23 cellular contexts compared by ENCODE assay signal in genomic region chr1:175866776-175867175, GRCh38.
"Had no signal": no experiment of that assay in that cellular context is flagged by ENCODE, and none has a peak within 500 bp of the region (broad histone marks: within the 10 kb centered on the region; RNA-seq: fewer than 3 reads in every experiment).

No MANE protein-coding gene starts in this region.

- H3K9me3 ChIP-seq: heart left ventricle, left ventricle myocardium inferior, neutrophil, ovary, psoas muscle, right atrium auricular region, suprapubic skin, transverse colon had no signal

- H3K9me3 Mint-ChIP-seq: activated B cell treated with CpG ODN at 0.5 μM for 24 hours; activated naive CD8-positive, alpha-beta T cell treated with anti-CD3 and anti-CD28 coated beads for 36 hours; activated T-cell treated with anti-CD3 and anti-CD28 coated beads, Interleukin-2, amount 50 U/mL, for 4 hours; activated T-helper 2 cell treated with anti-CD3 and anti-CD28 coated beads, Interferon-gamma antibody, Interleukin-2, Interleukin-4, amounts not matched to agents 10 μg/mL and 5 μg/mL and 100 μg/mL, durations not matched to agents 14 hours and 24 hours and 36 hours; nephron; stimulated activated naive CD8-positive, alpha-beta T cell treated with anti-CD3 and anti-CD28 coated beads, Interleukin-15, Interleukin-2, amounts not matched to agents 100 ng/mL and 50 ng/mL, for 24 hours; T-helper 1 cell treated with Interleukin-12 subunit alpha and Interleukin-12 subunit beta and Interleukin-4 antibody, amounts not matched to agents 30 μg/mL and 1 μg/mL, for 36 hours had no signal

- H3K27me3 Mint-ChIP-seq: activated CD4-positive, alpha-beta T cell treated with anti-CD3 and anti-CD28 coated beads for 36 hours; activated naive CD8-positive, alpha-beta T cell treated with anti-CD3 and anti-CD28 coated beads for 36 hours had no signal

- H3K36me3 Mint-ChIP-seq: activated naive CD8-positive, alpha-beta T cell treated with anti-CD3 and anti-CD28 coated beads for 36 hours had no signal

- H3K4me1 Mint-ChIP-seq: activated B cell treated with CpG ODN at 0.5 μM for 24 hours; activated CD4-positive, alpha-beta T cell treated with anti-CD3 and anti-CD28 coated beads for 36 hours; activated naive CD8-positive, alpha-beta T cell treated with anti-CD3 and anti-CD28 coated beads for 36 hours had no signal

- DNase-seq: activated B cell treated with CpG ODN at 0.5 μM for 24 hours; activated CD4-positive, alpha-beta T cell treated with anti-CD3 and anti-CD28 coated beads for 36 hours; activated CD4-positive, alpha-beta T cell treated with anti-CD3 and anti-CD28 coated beads, Interleukin-2, amount 50 U/mL, for 4 hours; activated CD8-positive, alpha-beta memory T cell treated with anti-CD3 and anti-CD28 coated beads, Interleukin-2, amount 50 U/mL, for 48 hours; activated naive CD4-positive, alpha-beta T cell; activated naive CD8-positive, alpha-beta T cell treated with anti-CD3 and anti-CD28 coated beads for 36 hours; activated T-cell treated with anti-CD3 and anti-CD28 coated beads, Interleukin-2, amount 50 U/mL, for 4 hours; effector CD4-positive, alpha-beta T cell; heart left ventricle; left ventricle myocardium inferior; ovary; psoas muscle; stimulated activated CD4-positive, alpha-beta T cell treated with anti-CD3 and anti-CD28 coated beads, Interleukin-1b, Interleukin-23, amount 100 ng/mL, for 48 hours; T1000; transverse colon had no signal

- H3K27ac ChIP-seq: heart left ventricle, left ventricle myocardium inferior, neutrophil, ovary, psoas muscle, right atrium auricular region, skin epidermis, suprapubic skin, transverse colon had no signal

- H3K27me3 ChIP-seq: heart left ventricle, neutrophil, ovary, right atrium auricular region, suprapubic skin, transverse colon had no signal

- H3K27ac Mint-ChIP-seq: activated B cell treated with CpG ODN at 0.5 μM for 24 hours; activated CD4-positive, alpha-beta T cell treated with anti-CD3 and anti-CD28 coated beads for 36 hours; activated naive CD8-positive, alpha-beta T cell treated with anti-CD3 and anti-CD28 coated beads for 36 hours; activated T-helper 2 cell treated with anti-CD3 and anti-CD28 coated beads, Interferon-gamma antibody, Interleukin-2, Interleukin-4, amounts not matched to agents 10 μg/mL and 5 μg/mL and 100 μg/mL, durations not matched to agents 14 hours and 24 hours and 36 hours; nephron; stimulated activated naive CD8-positive, alpha-beta T cell treated with anti-CD3 and anti-CD28 coated beads, Interleukin-15, Interleukin-2, amounts not matched to agents 100 ng/mL and 50 ng/mL, for 24 hours; T-helper 1 cell treated with Interleukin-12 subunit alpha and Interleukin-12 subunit beta and Interleukin-4 antibody, amounts not matched to agents 30 μg/mL and 1 μg/mL, for 36 hours had no signal

- H3K4me1 ChIP-seq: psoas muscle, right atrium auricular region, suprapubic skin had no signal

- H3K4me3 Mint-ChIP-seq: activated B cell treated with CpG ODN at 0.5 μM for 24 hours; activated CD4-positive, alpha-beta T cell treated with anti-CD3 and anti-CD28 coated beads for 36 hours; activated naive CD8-positive, alpha-beta T cell treated with anti-CD3 and anti-CD28 coated beads for 36 hours; activated T-cell treated with anti-CD3 and anti-CD28 coated beads, Interleukin-2, amount 50 U/mL, for 4 hours; nephron; stimulated activated naive CD8-positive, alpha-beta T cell treated with anti-CD3 and anti-CD28 coated beads, Interleukin-15, Interleukin-2, amounts not matched to agents 100 ng/mL and 50 ng/mL, for 24 hours; T-helper 1 cell treated with Interleukin-12 subunit alpha and Interleukin-12 subunit beta and Interleukin-4 antibody, amounts not matched to agents 30 μg/mL and 1 μg/mL, for 36 hours had no signal

- ATAC-seq: activated CD4-positive, alpha-beta T cell treated with anti-CD3 and anti-CD28 coated beads for 36 hours; activated T-cell treated with anti-CD3 and anti-CD28 coated beads, Interleukin-2, amount 50 U/mL, for 4 hours; heart left ventricle; psoas muscle had no signal

- H3K36me3 ChIP-seq: heart left ventricle, left ventricle myocardium inferior, neutrophil, ovary, right atrium auricular region, suprapubic skin, transverse colon had no signal

- H3K4me3 ChIP-seq: heart left ventricle, left ventricle myocardium inferior, ovary, psoas muscle, right atrium auricular region, skin epidermis, suprapubic skin, transverse colon had no signal
